Comparison of ENCODE assay signal across 23 cellular contexts in the genomic region with DNA sequence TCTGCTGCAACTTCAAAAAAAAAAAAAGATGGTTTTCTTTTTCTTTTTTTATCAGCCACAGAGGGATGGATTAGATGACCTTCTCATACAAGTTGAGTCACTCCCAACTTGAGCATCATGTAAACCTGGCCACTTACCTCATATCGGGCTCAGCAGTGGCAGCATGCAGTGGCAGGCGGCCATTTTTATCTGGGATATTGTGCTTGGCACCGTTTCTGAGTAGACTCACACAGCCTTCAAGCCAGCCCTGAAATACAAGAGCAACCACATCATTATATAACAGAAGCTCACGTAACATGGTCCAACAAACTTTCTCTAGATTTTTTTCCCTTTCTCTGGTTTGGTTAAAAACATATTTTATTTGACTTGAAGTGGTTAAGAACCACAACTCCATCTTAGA.
DNase-seq lines count a peak whose midpoint lies in the region; ATAC-seq and TF ChIP-seq lines count a peak whose summit lies in the region.
"Had no signal": no experiment of that assay in that cellular context is flagged by ENCODE, and none has a peak within 500 bp of the region (broad histone marks: within the 10 kb centered on the region; RNA-seq: fewer than 3 reads in every experiment).

No MANE protein-coding gene starts in this region.

- no peak for TF ChIP-seq POLR2A in body of pancreas (IDR thresholded peaks at IDR 0.05)

- H3K9me3 ChIP-seq in mammary epithelial cell (replicated peaks; ENCODE audit: insufficient read depth, low read length) (no peaks in the 10 kb centered on the region), body of pancreas (no peaks in the 10 kb centered on the region), heart right ventricle (no peaks in the 10 kb centered on the region), thoracic aorta (no peaks in the 10 kb centered on the region)

- H3K4me3 Mint-ChIP-seq in MCF 10A (ENCODE audit: unreplicated experiment), result no peak overlapping the region
- no peak overlapping the region for H3K4me3 Mint-ChIP-seq in T-helper 2 cell treated with Interferon-gamma antibody and Interleukin-4, amounts not matched to agents 5 μg/mL and 100 μg/mL, for 36 hours
- H3K4me3 Mint-ChIP-seq: activated T-helper 1 cell treated with anti-CD3 and anti-CD28 coated beads, Interleukin-12 subunit alpha, Interleukin-12 subunit beta, Interleukin-2, Interleukin-4 antibody, amounts not matched to agents 30 ng/mL and 10 ng/mL and 1 ng/mL, durations not matched to agents 14 hours and 24 hours and 36 hours; CD8-positive, alpha-beta memory T cell; HFFc6; nephron; stimulated activated effector memory CD8-positive, alpha-beta T cell treated with anti-CD3 and anti-CD28 coated beads, Interleukin-12 subunit alpha, Interleukin-12 subunit beta, amount 100 ng/mL, for 72 hours; T-helper 1 cell treated with Interleukin-12 subunit alpha and Interleukin-12 subunit beta and Interleukin-4 antibody, amounts not matched to agents 30 μg/mL and 1 μg/mL, for 36 hours had no signal

- peaks cover 7% of the 10 kb centered on the region for H3K9me3 Mint-ChIP-seq in MCF 10A (ENCODE audit: unreplicated experiment)
- no peaks in the 10 kb centered on the region for H3K9me3 Mint-ChIP-seq in T-helper 2 cell treated with Interferon-gamma antibody and Interleukin-4, amounts not matched to agents 5 μg/mL and 100 μg/mL, for 36 hours
- H3K9me3 Mint-ChIP-seq: CD8-positive, alpha-beta memory T cell; nephron; stimulated activated effector memory CD8-positive, alpha-beta T cell treated with anti-CD3 and anti-CD28 coated beads, Interleukin-12 subunit alpha, Interleukin-12 subunit beta, amount 100 ng/mL, for 72 hours; T-helper 1 cell treated with Interleukin-12 subunit alpha and Interleukin-12 subunit beta and Interleukin-4 antibody, amounts not matched to agents 30 μg/mL and 1 μg/mL, for 36 hours had no signal

- no peaks in the 10 kb centered on the region for H3K27me3 ChIP-seq in mammary epithelial cell (ENCODE audit: insufficient read depth, low read length)
- no peaks in the 10 kb centered on the region for H3K27me3 ChIP-seq in body of pancreas
- H3K27me3 ChIP-seq in heart right ventricle, result no peaks in the 10 kb centered on the region
- no peaks in the 10 kb centered on the region for H3K27me3 ChIP-seq in thoracic aorta (replicated peaks; ENCODE audit: insufficient read depth)

- H3K4me3 ChIP-seq in mammary epithelial cell (replicated peaks in 1 of 3; ENCODE audit: insufficient read depth in 1 of 3, low read depth in 2 of 3, low read length in 3 of 3) (no peak overlapping the region), body of pancreas (no peak overlapping the region), heart right ventricle (no peak overlapping the region), thoracic aorta (no peak overlapping the region)

- H3K4me1 ChIP-seq in mammary epithelial cell (ENCODE audit: insufficient read depth, low read length), result peaks cover 6% of the 10 kb centered on the region
- H3K4me1 ChIP-seq in body of pancreas, result no peaks in the 10 kb centered on the region
- peaks cover 0 to 92% (median 40%) of the 10 kb centered on the region in 9 donors for H3K4me1 ChIP-seq in heart right ventricle
- H3K4me1 ChIP-seq in thoracic aorta (ENCODE audit: control insufficient read depth in 1 of 2, low read depth in 2 of 2), result peaks cover 5 to 32% of the 10 kb centered on the region in 2 donors

- intact Hi-C loops in MCF 10A (cut with micrococcal nuclease) (no loop called here), mammary epithelial cell (cut with micrococcal nuclease) (no loop called here), body of pancreas (cut with DNase I) (no loop called here), heart right ventricle (cut with DNase I) (loop anchor here in 3 of 10 donors (10.0 kb wide), 2 partner anchors 96 to 176 kb away; a partner anchor contains a TSS)

- H3K27me3 Mint-ChIP-seq in MCF 10A (ENCODE audit: insufficient read depth, unreplicated experiment), result no peaks in the 10 kb centered on the region
- peaks cover 2% of the 10 kb centered on the region for H3K27me3 Mint-ChIP-seq in T-helper 2 cell treated with Interferon-gamma antibody and Interleukin-4, amounts not matched to agents 5 μg/mL and 100 μg/mL, for 36 hours (ENCODE audit: low read depth)
- H3K27me3 Mint-ChIP-seq: progenitor cell of endocrine pancreas had no signal

- WGBS in mammary epithelial cell (ENCODE audit: low coverage, missing lambda C conversion rate), result 50% methylated on average over 4 of the region's 4 CpGs
- WGBS in body of pancreas, 2 donors, result 29 to 35% methylated on average over 4 of the region's 4 CpGs
- WGBS in heart right ventricle, 2 donors, result 51 to 71% methylated on average over 4 of the region's 4 CpGs

- H3K79me2 ChIP-seq in mammary epithelial cell (ENCODE audit: insufficient read depth, low read length), result no peaks in the 10 kb centered on the region

- H3K4me2 ChIP-seq in mammary epithelial cell (ENCODE audit: insufficient read depth, low read depth, low read length), result no peak overlapping the region

- in situ Hi-C loops in mammary epithelial cell (cut with MboI; ENCODE audit: low sequenced_read_pairs in 2 of 2), result no loop called here

- H3K36me3 Mint-ChIP-seq in MCF 10A (ENCODE audit: insufficient read depth, unreplicated experiment), result no peaks in the 10 kb centered on the region
- peaks cover 2% of the 10 kb centered on the region for H3K36me3 Mint-ChIP-seq in T-helper 2 cell treated with Interferon-gamma antibody and Interleukin-4, amounts not matched to agents 5 μg/mL and 100 μg/mL, for 36 hours (ENCODE audit: low read depth)
- H3K36me3 Mint-ChIP-seq: CD8-positive, alpha-beta memory T cell; stimulated activated effector memory CD8-positive, alpha-beta T cell treated with anti-CD3 and anti-CD28 coated beads, Interleukin-12 subunit alpha, Interleukin-12 subunit beta, amount 100 ng/mL, for 72 hours had no signal

- no TSS peak for BruUV-seq in MCF 10A (replicated peaks; lab: Mats Ljungman, UMichigan)
- BruUV-seq in mammary epithelial cell (replicated peaks; lab: Mats Ljungman, UMichigan), result no TSS peak

- H3K4me1 Mint-ChIP-seq in MCF 10A (ENCODE audit: insufficient read depth, unreplicated experiment), result peaks cover 9% of the 10 kb centered on the region
- peaks cover 27% of the 10 kb centered on the region for H3K4me1 Mint-ChIP-seq in T-helper 2 cell treated with Interferon-gamma antibody and Interleukin-4, amounts not matched to agents 5 μg/mL and 100 μg/mL, for 36 hours (ENCODE audit: low read depth)

- dilution Hi-C loops in mammary epithelial cell (cut with HindIII; ENCODE audit: low sequenced_read_pairs), result no loop called here

- no peak overlapping the region for H3K9ac ChIP-seq in mammary epithelial cell (ENCODE audit: insufficient read depth, low read length)

- no peak overlapping the region for H2AFZ ChIP-seq in mammary epithelial cell (ENCODE audit: low read depth, low read length)

- H4K20me1 ChIP-seq in mammary epithelial cell (ENCODE audit: insufficient read depth, low read length), result no peaks in the 10 kb centered on the region

- CTCF ChIA-PET in MCF 10A (lab: Yijun Ruan, JAX) (no interaction called here), mammary epithelial cell (lab: Charles Lee; ENCODE audit: low non-redundant PET) (no interaction called here)

- DNase-seq in MCF 10A (ENCODE audit: unreplicated experiment) (peak; percentile 71), mammary epithelial cell (no peak), body of pancreas (peak; percentile 40 to 52 (median 46)), heart right ventricle (peak in 1 of 2 donors; percentile 51), thoracic aorta (ENCODE audit: low spot score) (no peak), activated T-cell treated with anti-CD3 and anti-CD28 coated beads for 4 hours (no peak), D341Med (ENCODE audit: low spot score) (no peak)
- no peak for DNase-seq in T-helper 2 cell treated with Interferon-gamma antibody and Interleukin-4, amounts not matched to agents 5 μg/mL and 100 μg/mL, for 36 hours (ENCODE audit: low spot score)
- DNase-seq: 8988T; activated CD4-positive, CD25-positive, alpha-beta regulatory T cell; activated CD8-positive, alpha-beta memory T cell treated with anti-CD3 and anti-CD28 coated beads for 24 hours; CD8-positive, alpha-beta memory T cell; DND-41; HFFc6; NCI-H2029; NCI-H510A treated with DMSO at 0.1 percent for 48 hours; SHP77; stimulated activated CD4-positive, alpha-beta T cell treated with anti-CD3 and anti-CD28 coated beads, Interleukin-12 subunit alpha, Interleukin-12 subunit beta, amount 100 ng/mL, for 4 hours had no signal

- H3K27ac Mint-ChIP-seq in MCF 10A (ENCODE audit: low read depth, unreplicated experiment), result no peak overlapping the region
- no peak overlapping the region for H3K27ac Mint-ChIP-seq in T-helper 2 cell treated with Interferon-gamma antibody and Interleukin-4, amounts not matched to agents 5 μg/mL and 100 μg/mL, for 36 hours
- H3K27ac Mint-ChIP-seq: activated T-helper 1 cell treated with anti-CD3 and anti-CD28 coated beads, Interleukin-12 subunit alpha, Interleukin-12 subunit beta, Interleukin-2, Interleukin-4 antibody, amounts not matched to agents 30 ng/mL and 10 ng/mL and 1 ng/mL, durations not matched to agents 14 hours and 24 hours and 36 hours; HFFc6; progenitor cell of endocrine pancreas; stimulated activated effector memory CD8-positive, alpha-beta T cell treated with anti-CD3 and anti-CD28 coated beads, Interleukin-12 subunit alpha, Interleukin-12 subunit beta, amount 100 ng/mL, for 72 hours; T-helper 1 cell treated with Interleukin-12 subunit alpha and Interleukin-12 subunit beta and Interleukin-4 antibody, amounts not matched to agents 30 μg/mL and 1 μg/mL, for 36 hours had no signal

- TF ChIP-seq CTCF in MCF 10A (IDR thresholded peaks at IDR 0.05; ENCODE audit: unreplicated experiment), result no peak
- no peak for TF ChIP-seq CTCF in mammary epithelial cell (conservative IDR thresholded peaks at IDR 0.05 in 1 of 2, IDR thresholded peaks at IDR 0.05 in 1 of 2; ENCODE audit: extremely low read depth in 1 of 2, insufficient read depth in 1 of 2, low read depth in 1 of 2, low read length in 2 of 2)
- TF ChIP-seq CTCF in body of pancreas (IDR thresholded peaks at IDR 0.05), result no peak
- TF ChIP-seq CTCF in heart right ventricle (IDR thresholded peaks at IDR 0.05), result no peak
- TF ChIP-seq CTCF in thoracic aorta (IDR thresholded peaks at IDR 0.05), result no peak

- peak; percentile 65 for ATAC-seq in body of pancreas
- peak in 7 of 8 donors; percentile 48 to 71 (median 53) for ATAC-seq in heart right ventricle
- peak; percentile 51 for ATAC-seq in thoracic aorta (ENCODE audit: insufficient number of reproducible peaks, low FRiP score, low read depth)
- ATAC-seq: stimulated activated effector memory CD8-positive, alpha-beta T cell treated with anti-CD3 and anti-CD28 coated beads, Interleukin-12 subunit alpha, Interleukin-12 subunit beta, amount 100 ng/mL, for 72 hours had no signal

- H3K27ac ChIP-seq in mammary epithelial cell (ENCODE audit: insufficient read depth, low read depth, low read length), result no peak overlapping the region
- H3K27ac ChIP-seq in body of pancreas, result no peak overlapping the region
- peak overlapping the region in 5 of 10 donors; percentile 21 to 72 (median 38) for H3K27ac ChIP-seq in heart right ventricle
- no peak overlapping the region for H3K27ac ChIP-seq in thoracic aorta

- POLR2A ChIA-PET in MCF 10A (lab: Yijun Ruan, JAX), result interaction anchor here (0.6 kb wide), 3 partner anchors 459 to 802 kb away, joined by 3 read pairs; no protein-coding TSS in a partner anchor

- no peaks in the 10 kb centered on the region for H3K36me3 ChIP-seq in mammary epithelial cell (ENCODE audit: insufficient read depth, low read length)
- H3K36me3 ChIP-seq in body of pancreas (replicated peaks in 1 of 2; ENCODE audit: insufficient read depth in 1 of 2, low read depth in 2 of 2), result no peaks in the 10 kb centered on the region
- no peaks in the 10 kb centered on the region for H3K36me3 ChIP-seq in heart right ventricle
- no peaks in the 10 kb centered on the region for H3K36me3 ChIP-seq in thoracic aorta

Comparison
In these comparisons a context has a peak if more than half of its experiments do, and no peak if none do; other contexts are left out.
1. DNase-seq: peak in MCF 10A (single experiment) and body of pancreas (4 of 4); none in mammary epithelial cell (single experiment), thoracic aorta (single experiment), activated T-cell treated with anti-CD3 and anti-CD28 coated beads for 4 hours (single experiment), T-helper 2 cell treated with Interferon-gamma antibody and Interleukin-4, amounts not matched to agents 5 μg/mL and 100 μg/mL, for 36 hours (single experiment) and D341Med (single experiment).
2. Peak in every context shown above with its lines, with median percentiles within 50 percentile points of each other: ATAC-seq.